Comparison of ENCODE assay signal across 9 cellular contexts in genomic region chr14:65070710-65071033, GRCh38. TPM values are rescaled to one million over a fixed set of nuclear protein-coding genes. Genes with fewer than 3 reads are reported as not detected.
A peak's percentile ranks its signal among the peaks of the same experiment; 100 is the strongest.
DNase-seq lines count a peak whose midpoint lies in the region; ATAC-seq and TF ChIP-seq lines count a peak whose summit lies in the region.
"Had no signal": no experiment of that assay in that cellular context is flagged by ENCODE, and none has a peak within 500 bp of the region (broad histone marks: within the 10 kb centered on the region; RNA-seq: fewer than 3 reads in every experiment).

No MANE protein-coding gene starts in this region.

- no peaks in the 10 kb centered on the region for H3K4me1 ChIP-seq in BE2C
- H3K4me1 ChIP-seq in hepatocyte (ENCODE audit: insufficient read depth), result peaks cover 34% of the 10 kb centered on the region

- H3K27me3 ChIP-seq in BE2C, result no peaks in the 10 kb centered on the region
- no peaks in the 10 kb centered on the region for H3K27me3 ChIP-seq in hepatocyte

- peaks cover 16 to 26% of the 10 kb centered on the region in 2 donors for H3K4me1 Mint-ChIP-seq in effector memory CD8-positive, alpha-beta T cell (ENCODE audit: low read depth in 2 of 2)

- no peak overlapping the region for H2AFZ ChIP-seq in hepatocyte

- peak; percentile 84 for ATAC-seq in GM19463 (IDR thresholded peaks at IDR 0.05; ENCODE audit: unreplicated experiment)
- ATAC-seq in effector memory CD8-positive, alpha-beta T cell (replicated peaks), result no peak

- H3K27ac Mint-ChIP-seq in effector memory CD8-positive, alpha-beta T cell, result peak overlapping the region in 1 of 2 donors; percentile 10
- H3K27ac Mint-ChIP-seq: dendritic cell treated with granulocyte-macrophage colony-stimulating factor and Interleukin-4, amounts not matched to agents 40 ng/mL and 50 ng/mL, for 4 days had no signal

- H3K9me3 Mint-ChIP-seq in effector memory CD8-positive, alpha-beta T cell, result no peaks in the 10 kb centered on the region
- H3K9me3 Mint-ChIP-seq: dendritic cell treated with granulocyte-macrophage colony-stimulating factor and Interleukin-4, amounts not matched to agents 40 ng/mL and 50 ng/mL, for 4 days had no signal

- no peaks in the 10 kb centered on the region for H3K9me2 ChIP-seq in hepatocyte (replicated peaks; ENCODE audit: insufficient read depth)

- H3K36me3 Mint-ChIP-seq in effector memory CD8-positive, alpha-beta T cell (ENCODE audit: insufficient read depth), result peaks cover 42% of the 10 kb centered on the region

- H3K9me3 ChIP-seq in BE2C (no peaks in the 10 kb centered on the region), hepatocyte (ENCODE audit: low read depth) (no peaks in the 10 kb centered on the region)

- H3K27me3 Mint-ChIP-seq in effector memory CD8-positive, alpha-beta T cell, result no peaks in the 10 kb centered on the region
- H3K27me3 Mint-ChIP-seq: dendritic cell treated with granulocyte-macrophage colony-stimulating factor and Interleukin-4, amounts not matched to agents 40 ng/mL and 50 ng/mL, for 4 days had no signal

- H3K4me3 Mint-ChIP-seq in effector memory CD8-positive, alpha-beta T cell, result no peak overlapping the region
- H3K4me3 Mint-ChIP-seq: dendritic cell treated with granulocyte-macrophage colony-stimulating factor and Interleukin-4, amounts not matched to agents 40 ng/mL and 50 ng/mL, for 4 days had no signal

- TF ChIP-seq CTCF in BE2C (IDR thresholded peaks at IDR 0.05; ENCODE audit: low read depth, low read length) (no peak), hepatocyte (IDR thresholded peaks at IDR 0.05; ENCODE audit: poor library complexity) (no peak), GM10266 (IDR thresholded peaks at IDR 0.05; ENCODE audit: control insufficient read depth, insufficient read depth, low read depth, missing control alignments) (no peak)

- H4K20me1 ChIP-seq in hepatocyte (ENCODE audit: insufficient read depth, poor library complexity, severe bottlenecking), result no peaks in the 10 kb centered on the region

- 86% methylated on average over 4 of the region's 4 CpGs for WGBS in hepatocyte (ENCODE audit: low lambda C conversion rate, missing lambda C conversion rate)

- DNase-seq in BE2C (peak; percentile 62), NCI-H526 treated with DMSO at 0.1 percent for 48 hours (lab: John Stamatoyannopoulos, UW) (peak; percentile 37), hepatocyte (ENCODE audit: low spot score) (no peak), T1000 (lab: John Stamatoyannopoulos, UW) (no peak), NCI-H146 (lab: John Stamatoyannopoulos, UW) (no peak), GM10266 (ENCODE audit: extremely low spot score) (no peak)
- DNase-seq in effector memory CD8-positive, alpha-beta T cell, result no peak

- H3K36me3 ChIP-seq in BE2C, result peaks cover 9% of the 10 kb centered on the region
- H3K36me3 ChIP-seq in hepatocyte (replicated peaks; ENCODE audit: insufficient read depth, low read depth), result no peaks in the 10 kb centered on the region

- peak overlapping the region; percentile 33 for H3K4me2 ChIP-seq in hepatocyte

- peak overlapping the region; percentile 55 for H3K27ac ChIP-seq in hepatocyte

- H3K4me3 ChIP-seq in BE2C (ENCODE audit: low read depth, low read length) (no peak overlapping the region), hepatocyte (no peak overlapping the region)

- H3K79me2 ChIP-seq in hepatocyte, result peaks cover 16% of the 10 kb centered on the region

RNA-seq across cellular contexts. Expression of gene MAX, which starts 31.6 kb away (rescaled TPM):
- polyA plus RNA-seq in BE2C (2012; ENCODE audit: insufficient read depth, insufficient read length, low read depth), result 107 TPM
- 53.5 and 54.3 TPM in 2 replicates for total RNA-seq in hepatocyte
- polyA plus RNA-seq in hepatocyte, result 70.5 and 86.5 TPM in 2 replicates

Comparison
In these comparisons a context has a peak if more than half of its experiments do, and no peak if none do; other contexts are left out.
1. DNase-seq: peak in BE2C (single experiment) and NCI-H526 treated with DMSO at 0.1 percent for 48 hours (single experiment); none in hepatocyte (single experiment), T1000 (single experiment), effector memory CD8-positive, alpha-beta T cell (0 of 3), NCI-H146 (single experiment) and GM10266 (single experiment).